ENCODE assay signal across 9 cellular contexts in genomic region chr11:119368121-119369034, GRCh38. TPM values are rescaled to one million over a fixed set of nuclear protein-coding genes. Genes with fewer than 3 reads are reported as not detected.
A peak's percentile ranks its signal among the peaks of the same experiment; 100 is the strongest.
DNase-seq lines count a peak whose midpoint lies in the region; ATAC-seq and TF ChIP-seq lines count a peak whose summit lies in the region.
"Had no signal": no experiment of that assay in that cellular context is flagged by ENCODE, and none has a peak within 500 bp of the region (broad histone marks: within the 10 kb centered on the region; RNA-seq: fewer than 3 reads in every experiment).

No MANE protein-coding gene starts in this region.

- H3K4me1 ChIP-seq in thyroid gland, result peaks cover 43 to 61% of the 10 kb centered on the region in 2 donors

- peaks cover 29% of the 10 kb centered on the region for H3K27me3 Mint-ChIP-seq in WTC11 (ENCODE audit: low read depth)

- H3K36me3 Mint-ChIP-seq in WTC11, result peaks cover 2% of the 10 kb centered on the region; the same call in 1 of the 2 replicates

- H3K27ac ChIP-seq in thyroid gland, result peak overlapping the region in 2 of 3 donors; percentile 68 to 70

- POLR2A ChIA-PET in WTC11 (lab: Charles Lee), result interaction anchor here (0.6 kb wide), 1 partner anchor 239 kb away, joined by 3 read pairs; no protein-coding TSS in a partner anchor

- DNase-seq in NCI-H1105 (lab: John Stamatoyannopoulos, UW) (peak; percentile 97), WTC11 (ENCODE audit: low spot score) (no peak), left kidney (ENCODE audit: low read depth, low spot score) (peak; percentile 56), thyroid gland (peak; percentile 42 to 59), globus pallidus (ENCODE audit: low spot score) (no peak), HK-2 (ENCODE audit: unreplicated experiment) (no peak)
- no peak for DNase-seq in activated T-cell treated with anti-CD3 and anti-CD28 coated beads, Interleukin-2, amount 50 U/mL, for 48 hours

- CTCF ChIA-PET in WTC11 (lab: Charles Lee), result interaction anchor here (0.5 to 11.0 kb wide), 13 partner anchors 7 to 457 kb away, joined by 3 to 190 read pairs (median 4); partner anchors contain the start of genes C1QTNF5, CBL and USP2

- intact Hi-C loops in thyroid gland (cut with DNase I), result no loop called here

- WGBS in thyroid gland, 2 donors, result 61 to 66% methylated on average over 16 to 17 of the region's 17 CpGs

- no peak for TF ChIP-seq CTCF in WTC11 (IDR thresholded peaks at IDR 0.05)
- TF ChIP-seq CTCF in thyroid gland (IDR thresholded peaks at IDR 0.05), result no peak

- H3K4me3 Mint-ChIP-seq in WTC11, result no peak overlapping the region
- H3K4me3 Mint-ChIP-seq: neural crest cell had no signal

- H3K4me1 Mint-ChIP-seq in WTC11, result peaks cover 43% of the 10 kb centered on the region

- H3K9me3 ChIP-seq in thyroid gland, result no peaks in the 10 kb centered on the region

- no peaks in the 10 kb centered on the region for H3K27me3 ChIP-seq in thyroid gland

- no peaks in the 10 kb centered on the region for H3K9me3 Mint-ChIP-seq in WTC11
- H3K9me3 Mint-ChIP-seq: neural crest cell had no signal

- ATAC-seq in WTC11, result no peak
- ATAC-seq in GM21825 (IDR thresholded peaks at IDR 0.05; ENCODE audit: unreplicated experiment), result no peak

- no peaks in the 10 kb centered on the region for H3K36me3 ChIP-seq in thyroid gland

- H3K4me3 ChIP-seq in thyroid gland (replicated peaks in 1 of 3), result no peak overlapping the region

- H3K27ac Mint-ChIP-seq in WTC11, result no peak overlapping the region

- TF ChIP-seq POLR2A in thyroid gland (IDR thresholded peaks at IDR 0.05), result no peak

TF ChIP-seq in WTC11, 78 proteins besides CTCF, POLR2A, EP300 and RAD21:
- TF ChIP-seq SMAD3 (CRISPR knock-in tag; IDR thresholded peaks at IDR 0.05; ENCODE audit: borderline replicate concordance) (no peak), ZNF263 (CRISPR knock-in tag; IDR thresholded peaks at IDR 0.05; ENCODE audit: low read depth) (no peak), GABPB1 (CRISPR knock-in tag; IDR thresholded peaks at IDR 0.05) (0 out of 2 replicates have a peak, but pooled peaks have one; percentile 5), FOXK1 (CRISPR knock-in tag; IDR thresholded peaks at IDR 0.05) (no peak), ZNF671 (CRISPR knock-in tag; IDR thresholded peaks at IDR 0.05) (no peak), NFATC4 (CRISPR knock-in tag; IDR thresholded peaks at IDR 0.05) (no peak)
- TF ChIP-seq, protein P1, sequence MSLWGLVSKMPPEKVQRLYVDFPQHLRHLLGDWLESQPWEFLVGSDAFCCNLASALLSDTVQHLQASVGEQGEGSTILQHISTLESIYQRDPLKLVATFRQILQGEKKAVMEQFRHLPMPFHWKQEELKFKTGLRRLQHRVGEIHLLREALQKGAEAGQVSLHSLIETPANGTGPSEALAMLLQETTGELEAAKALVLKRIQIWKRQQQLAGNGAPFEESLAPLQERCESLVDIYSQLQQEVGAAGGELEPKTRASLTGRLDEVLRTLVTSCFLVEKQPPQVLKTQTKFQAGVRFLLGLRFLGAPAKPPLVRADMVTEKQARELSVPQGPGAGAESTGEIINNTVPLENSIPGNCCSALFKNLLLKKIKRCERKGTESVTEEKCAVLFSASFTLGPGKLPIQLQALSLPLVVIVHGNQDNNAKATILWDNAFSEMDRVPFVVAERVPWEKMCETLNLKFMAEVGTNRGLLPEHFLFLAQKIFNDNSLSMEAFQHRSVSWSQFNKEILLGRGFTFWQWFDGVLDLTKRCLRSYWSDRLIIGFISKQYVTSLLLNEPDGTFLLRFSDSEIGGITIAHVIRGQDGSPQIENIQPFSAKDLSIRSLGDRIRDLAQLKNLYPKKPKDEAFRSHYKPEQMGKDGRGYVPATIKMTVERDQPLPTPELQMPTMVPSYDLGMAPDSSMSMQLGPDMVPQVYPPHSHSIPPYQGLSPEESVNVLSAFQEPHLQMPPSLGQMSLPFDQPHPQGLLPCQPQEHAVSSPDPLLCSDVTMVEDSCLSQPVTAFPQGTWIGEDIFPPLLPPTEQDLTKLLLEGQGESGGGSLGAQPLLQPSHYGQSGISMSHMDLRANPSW (CRISPR knock-in tag; conservative IDR thresholded peaks at IDR 0.05; ENCODE audit: low read depth), result no peak

RNA-seq across cellular contexts. Expression of gene USP2, which starts 13.1 kb away (rescaled TPM):
- total RNA-seq in WTC11 (2021) (7.3 to 8.2 TPM (median 8.0 TPM) in 3 replicates), thyroid gland (1 to 10 TPM; 2.0 to 5.3 (median 4.6) TPM)

RNA-seq across cellular contexts. Expression of gene MFRP, which starts 21.9 kb away (rescaled TPM):
- total RNA-seq in WTC11 (2021), result not detected in 3 replicates
- total RNA-seq in thyroid gland, result not detected
- total RNA-seq: neural crest cell had no signal

RNA-seq across cellular contexts. Expression of gene C1QTNF5, which starts 27.7 kb away (rescaled TPM):
- total RNA-seq in WTC11 (2021) (2.0 to 3.0 TPM (median 2.2 TPM) in 3 replicates), thyroid gland (10 to 100 TPM; 13.0 to 46.4 (median 27.8) TPM)

RNA-seq across cellular contexts. Expression of gene RNF26, which starts 34.1 kb away (rescaled TPM):
- total RNA-seq in WTC11 (2021) (90.0 to 91.1 TPM (median 90.6 TPM) in 3 replicates), thyroid gland (10 to 100 TPM; 10.1 to 18.9 (median 14.1) TPM)

RNA-seq across cellular contexts. Expression of gene MCAM, which starts 51.4 kb away (rescaled TPM):
- total RNA-seq in WTC11 (2021) (20.7 to 26.4 TPM (median 22.1 TPM) in 3 replicates), thyroid gland (100 to 1,000 TPM in 1 of 4 donors, 10 to 100 TPM in 3; 17.6 to 243 (median 61.8) TPM)

Comparison
In these comparisons a context has a peak if more than half of its experiments do, and no peak if none do; other contexts are left out.
1. DNase-seq: peak in NCI-H1105 (single experiment), left kidney (single experiment) and thyroid gland (2 of 2); none in WTC11 (single experiment), globus pallidus (single experiment), activated T-cell treated with anti-CD3 and anti-CD28 coated beads, Interleukin-2, amount 50 U/mL, for 48 hours (0 of 2) and HK-2 (single experiment).